In genomic region chr3:87727783-87728182, GRCh38 we compare ENCODE assay signal across 1 cellular context.
TF ChIP-seq lines count a peak whose summit lies in the region.

No MANE protein-coding gene starts in this region.

TF ChIP-seq in H1, 55 proteins besides CTCF, POLR2A, EP300 and RAD21 (continued from another document):
- peak; percentile 59 for TF ChIP-seq CHD7 (IDR thresholded peaks at IDR 0.05; ENCODE audit: insufficient replicate concordance, low read length)
- TF ChIP-seq MAFK (IDR thresholded peaks at IDR 0.05; ENCODE audit: low read depth, low read length): 0 out of 2 replicates have a peak, but pooled peaks have one; percentile 10
- no peak for TF ChIP-seq HDAC2 (IDR thresholded peaks at IDR 0.05; ENCODE audit: borderline replicate concordance in 1 of 2, low read depth in 2 of 2, low read length in 2 of 2)
- peak; percentile 85 for TF ChIP-seq NANOG (IDR thresholded peaks at IDR 0.05; ENCODE audit: insufficient read depth, low read depth, low read length, poor library complexity, severe bottlenecking)
TF ChIP-seq in H1: peak in this region for 7.
